In genomic region chr19:13398182-13398581, GRCh38 we compare ENCODE assay signal across 21 cellular contexts.
"Had no signal": no experiment of that assay in that cellular context is flagged by ENCODE, and none has a peak within 500 bp of the region (broad histone marks: within the 10 kb centered on the region; RNA-seq: fewer than 3 reads in every experiment).

No MANE protein-coding gene starts in this region.

- H3K27me3 ChIP-seq: right atrium auricular region, testis had no signal

- H3K4me3 Mint-ChIP-seq: activated B cell treated with CpG ODN at 0.5 μM for 24 hours; activated CD4-positive, alpha-beta memory T cell treated with anti-CD3 and anti-CD28 coated beads for 36 hours; activated CD8-positive, alpha-beta memory T cell treated with anti-CD3 and anti-CD28 coated beads, Interleukin-2, amount 10 ng/mL, durations not matched to agents 7 days and 5 days; activated naive CD8-positive, alpha-beta T cell treated with anti-CD3 and anti-CD28 coated beads for 36 hours; immature natural killer cell; naive thymus-derived CD4-positive, alpha-beta T cell; neural progenitor cell; stimulated activated effector memory CD8-positive, alpha-beta T cell treated with anti-CD3 and anti-CD28 coated beads, Interleukin-12 subunit alpha, Interleukin-12 subunit beta, amount 100 ng/mL, for 72 hours; type B pancreatic cell had no signal

- H3K36me3 ChIP-seq: neural progenitor cell, prostate gland, right atrium auricular region, stomach had no signal

- FAIRE-seq: colon had no signal

- H3K36me3 Mint-ChIP-seq: activated CD4-positive, alpha-beta memory T cell treated with anti-CD3 and anti-CD28 coated beads for 36 hours; activated CD8-positive, alpha-beta memory T cell treated with anti-CD3 and anti-CD28 coated beads, Interleukin-2, amount 10 ng/mL, durations not matched to agents 7 days and 5 days; activated naive CD8-positive, alpha-beta T cell treated with anti-CD3 and anti-CD28 coated beads for 36 hours; brain; immature natural killer cell; neural progenitor cell; stimulated activated effector memory CD8-positive, alpha-beta T cell treated with anti-CD3 and anti-CD28 coated beads, Interleukin-12 subunit alpha, Interleukin-12 subunit beta, amount 100 ng/mL, for 72 hours; type B pancreatic cell had no signal

- ATAC-seq: activated CD8-positive, alpha-beta memory T cell treated with anti-CD3 and anti-CD28 coated beads, Interleukin-2, amount 10 ng/mL, durations not matched to agents 7 days and 5 days; naive thymus-derived CD4-positive, alpha-beta T cell; stimulated activated effector memory CD8-positive, alpha-beta T cell treated with anti-CD3 and anti-CD28 coated beads, Interleukin-12 subunit alpha, Interleukin-12 subunit beta, amount 100 ng/mL, for 72 hours had no signal

- H3K27me3 Mint-ChIP-seq: activated CD8-positive, alpha-beta memory T cell treated with anti-CD3 and anti-CD28 coated beads, Interleukin-2, amount 10 ng/mL, durations not matched to agents 7 days and 5 days; brain had no signal

- H3K4me1 Mint-ChIP-seq: activated B cell treated with CpG ODN at 0.5 μM for 24 hours; activated CD8-positive, alpha-beta memory T cell treated with anti-CD3 and anti-CD28 coated beads, Interleukin-2, amount 10 ng/mL, durations not matched to agents 7 days and 5 days; activated naive CD8-positive, alpha-beta T cell treated with anti-CD3 and anti-CD28 coated beads for 36 hours had no signal

- H3K27ac Mint-ChIP-seq: activated B cell treated with CpG ODN at 0.5 μM for 24 hours; activated CD4-positive, alpha-beta memory T cell treated with anti-CD3 and anti-CD28 coated beads for 36 hours; activated CD8-positive, alpha-beta memory T cell treated with anti-CD3 and anti-CD28 coated beads, Interleukin-2, amount 10 ng/mL, durations not matched to agents 7 days and 5 days; activated naive CD8-positive, alpha-beta T cell treated with anti-CD3 and anti-CD28 coated beads for 36 hours; immature natural killer cell; naive thymus-derived CD4-positive, alpha-beta T cell; neural progenitor cell; stimulated activated effector memory CD8-positive, alpha-beta T cell treated with anti-CD3 and anti-CD28 coated beads, Interleukin-12 subunit alpha, Interleukin-12 subunit beta, amount 100 ng/mL, for 72 hours; type B pancreatic cell had no signal

- H3K9ac ChIP-seq: neural progenitor cell had no signal

- H3K4me1 ChIP-seq: prostate gland, right atrium auricular region, testis had no signal

- H3K9me3 ChIP-seq: prostate gland, testis had no signal

- H3K27ac ChIP-seq: neural progenitor cell, prostate gland, right atrium auricular region, stomach, testis had no signal

- H2AFZ ChIP-seq: neural progenitor cell had no signal

- H3K9me3 Mint-ChIP-seq: stimulated activated effector memory CD8-positive, alpha-beta T cell treated with anti-CD3 and anti-CD28 coated beads, Interleukin-12 subunit alpha, Interleukin-12 subunit beta, amount 100 ng/mL, for 72 hours; type B pancreatic cell had no signal

- DNase-seq: activated B cell treated with CpG ODN at 0.5 μM for 24 hours; activated CD4-positive, alpha-beta memory T cell treated with anti-CD3 and anti-CD28 coated beads for 36 hours; activated CD4-positive, alpha-beta T cell treated with anti-CD3 and anti-CD28 coated beads for 4 hours; activated CD8-positive, alpha-beta memory T cell treated with anti-CD3 and anti-CD28 coated beads, Interleukin-2, amount 10 ng/mL, durations not matched to agents 7 days and 5 days; activated naive CD4-positive, alpha-beta T cell; activated naive CD8-positive, alpha-beta T cell treated with anti-CD3 and anti-CD28 coated beads for 36 hours; central memory CD4-positive, alpha-beta T cell; immature natural killer cell; mesendoderm; naive thymus-derived CD4-positive, alpha-beta T cell; stimulated activated CD4-positive, alpha-beta T cell treated with anti-CD3 and anti-CD28 coated beads, Interleukin-4, amount 100 ng/mL, for 24 hours; stomach; testis had no signal

- H3K4me2 ChIP-seq: neural progenitor cell had no signal

- H3K4me3 ChIP-seq: neural progenitor cell, prostate gland, right atrium auricular region, skin epidermis, stomach, testis had no signal
